Comparison of ENCODE assay signal across 11 cellular contexts in genomic region chr4:76459291-76459723, GRCh38. TPM values are rescaled to one million over a fixed set of nuclear protein-coding genes. Genes with fewer than 3 reads are reported as not detected.
DNase-seq lines count a peak whose midpoint lies in the region; ATAC-seq, FAIRE-seq and TF ChIP-seq lines count a peak whose summit lies in the region.
"Had no signal": no experiment of that assay in that cellular context is flagged by ENCODE, and none has a peak within 500 bp of the region (broad histone marks: within the 10 kb centered on the region; RNA-seq: fewer than 3 reads in every experiment).

No MANE protein-coding gene starts in this region.

- no peak overlapping the region for H3K27ac ChIP-seq in HepG2 (ENCODE audit: extremely low read length, insufficient read depth, low read length)
- no peak overlapping the region for H3K27ac ChIP-seq in right lobe of liver
- no peak overlapping the region for H3K27ac ChIP-seq in endothelial cell of umbilical vein (ENCODE audit: insufficient read depth, low read depth, low read length)

- H4K20me1 ChIP-seq in HepG2 (ENCODE audit: insufficient read depth, low read length), result no peaks in the 10 kb centered on the region
- no peaks in the 10 kb centered on the region for H4K20me1 ChIP-seq in endothelial cell of umbilical vein (replicated peaks; ENCODE audit: control insufficient read depth, extremely low read depth, insufficient read depth, low read length)

- H2AFZ ChIP-seq in HepG2 (ENCODE audit: low read length) (no peak overlapping the region), endothelial cell of umbilical vein (ENCODE audit: low read depth, low read length) (no peak overlapping the region)

- H3K36me3 ChIP-seq in HepG2 (replicated peaks in 1 of 2; ENCODE audit: control insufficient read depth in 1 of 2, insufficient read depth in 2 of 2, low read length in 2 of 2), result no peaks in the 10 kb centered on the region
- no peaks in the 10 kb centered on the region for H3K36me3 ChIP-seq in right lobe of liver
- H3K36me3 ChIP-seq in endothelial cell of umbilical vein (ENCODE audit: control insufficient read depth in 2 of 2, extremely low read depth in 1 of 2, insufficient read depth in 2 of 2, low read length in 2 of 2), result no peaks in the 10 kb centered on the region
- no peaks in the 10 kb centered on the region for H3K36me3 ChIP-seq in MG63

- DNase-seq in HepG2 (ENCODE audit: low spot score) (no peak), right lobe of liver (no peak), endothelial cell of umbilical vein (ENCODE audit: low read depth, low spot score) (peak; percentile 24), lung microvascular endothelial cell (ENCODE audit: low read depth in 2 of 2) (peak; percentile 3 to 43), MG63 (no peak), NOMO-1 (lab: John Stamatoyannopoulos, UW; ENCODE audit: unreplicated experiment in 2 of 2) (no peak)
- DNase-seq: NCI-H1930; stimulated activated CD4-positive, alpha-beta T cell treated with anti-CD3 and anti-CD28 coated beads, Interleukin-4, amount 100 ng/mL, for 24 hours; T-helper 1 cell had no signal

- TF ChIP-seq EP300 in HepG2 (IDR thresholded peaks at IDR 0.05; ENCODE audit: low read depth in 2 of 2, low read length in 2 of 2) (no peak), HepG2 (CRISPR knock-in tag; IDR thresholded peaks at IDR 0.05; ENCODE audit: borderline replicate concordance) (no peak)

- no peaks in the 10 kb centered on the region for H3K27me3 ChIP-seq in HepG2 (ENCODE audit: control insufficient read depth in 1 of 2, insufficient read depth in 2 of 2, low read length in 2 of 2)
- no peaks in the 10 kb centered on the region for H3K27me3 ChIP-seq in right lobe of liver
- H3K27me3 ChIP-seq in endothelial cell of umbilical vein (ENCODE audit: control insufficient read depth in 2 of 2, insufficient read depth in 2 of 2, low read length in 2 of 2), result peaks cover 0 to 2% of the 10 kb centered on the region in 2 experiments
- no peaks in the 10 kb centered on the region for H3K27me3 ChIP-seq in MG63

- H3K4me2 ChIP-seq in HepG2 (ENCODE audit: low read depth, low read length) (no peak overlapping the region), endothelial cell of umbilical vein (ENCODE audit: insufficient read depth, low read length) (no peak overlapping the region)

- no peak overlapping the region for H3K9ac ChIP-seq in HepG2 (ENCODE audit: insufficient read depth, low read depth, low read length)
- H3K9ac ChIP-seq in endothelial cell of umbilical vein (replicated peaks; ENCODE audit: extremely low read depth, insufficient read depth, low read length), result no peak overlapping the region

- peaks cover 17% of the 10 kb centered on the region for H3K9me3 ChIP-seq in HepG2 (ENCODE audit: low read length)
- H3K9me3 ChIP-seq in right lobe of liver, result peaks cover 0 to 6% (median 0%) of the 10 kb centered on the region in 4 donors
- H3K9me3 ChIP-seq in endothelial cell of umbilical vein (replicated peaks; ENCODE audit: control insufficient read depth, insufficient read depth, low read length), result no peaks in the 10 kb centered on the region
- no peaks in the 10 kb centered on the region for H3K9me3 ChIP-seq in MG63

- dilution Hi-C loops in endothelial cell of umbilical vein (cut with MboI; ENCODE audit: extremely low pct_ligation_motif_present, low sequenced_read_pairs), result no loop called here

- in situ Hi-C loops in HepG2 (cut with HindIII; ENCODE audit: extremely low pct_ligation_motif_present, low pct_unique_long_range_greater_than_20kb), result no loop called here

- FAIRE-seq in HepG2 (lab: Jason Lieb, UNC), result no peak
- peak; percentile 67 for FAIRE-seq in endothelial cell of umbilical vein (lab: Jason Lieb, UNC)

- no peak for TF ChIP-seq CTCF in HepG2 (CRISPR knock-in tag; IDR thresholded peaks at IDR 0.05)
- no peak for TF ChIP-seq CTCF in right lobe of liver (IDR thresholded peaks at IDR 0.05)
- no peak for TF ChIP-seq CTCF in endothelial cell of umbilical vein (IDR thresholded peaks at IDR 0.05; ENCODE audit: extremely low read depth in 1 of 2, insufficient read depth in 1 of 2, low read depth in 1 of 2, low read length in 2 of 2)

- TF ChIP-seq POLR2A in HepG2 (IDR thresholded peaks at IDR 0.05; ENCODE audit: insufficient read depth in 1 of 2, low read depth in 2 of 2, low read length in 2 of 2) (no peak), right lobe of liver (IDR thresholded peaks at IDR 0.05) (no peak), endothelial cell of umbilical vein (IDR thresholded peaks at IDR 0.05; ENCODE audit: low read depth, low read length) (no peak)

- no peaks in the 10 kb centered on the region for H3K9me1 ChIP-seq in endothelial cell of umbilical vein (replicated peaks; ENCODE audit: control insufficient read depth, extremely low read depth, insufficient read depth, low read length)

- no peak overlapping the region for H3K4me3 ChIP-seq in HepG2 (replicated peaks in 1 of 3; ENCODE audit: insufficient read depth in 1 of 3, low read depth in 2 of 3, low read length in 3 of 3)
- no peak overlapping the region for H3K4me3 ChIP-seq in right lobe of liver
- H3K4me3 ChIP-seq in endothelial cell of umbilical vein (replicated peaks in 1 of 3; ENCODE audit: insufficient read depth in 1 of 3, low read depth in 1 of 3, low read length in 3 of 3), result no peak overlapping the region
- H3K4me3 ChIP-seq in MG63, result no peak overlapping the region

- CTCF ChIA-PET in HepG2 (lab: Yijun Ruan, JAX; ENCODE audit: low intra/inter-chr PET ratio, low total read pairs) (no interaction called here), endothelial cell of umbilical vein (lab: Charles Lee) (interaction anchor here (1.3 kb wide), 1 partner anchor 46 kb away, joined by 4 read pairs; no protein-coding TSS in a partner anchor)

- no peaks in the 10 kb centered on the region for H3K4me1 ChIP-seq in HepG2 (ENCODE audit: insufficient read depth, low read length)
- peaks cover 0 to 11% (median 0%) of the 10 kb centered on the region in 4 donors for H3K4me1 ChIP-seq in right lobe of liver
- no peaks in the 10 kb centered on the region for H3K4me1 ChIP-seq in endothelial cell of umbilical vein (ENCODE audit: control insufficient read depth, extremely low read depth, insufficient read depth, low read length)

- intact Hi-C loops in HepG2 (cut with micrococcal nuclease; ENCODE audit: unreplicated experiment), result no loop called here
- intact Hi-C loops in right lobe of liver (cut with DNase I), result no loop called here
- intact Hi-C loops in endothelial cell of umbilical vein (cut with micrococcal nuclease), result no loop called here

- no peak for TF ChIP-seq RAD21 in HepG2 (CRISPR knock-in tag; IDR thresholded peaks at IDR 0.05)

- 67% methylated on average over 11 of the region's 11 CpGs for WGBS in HepG2 (ENCODE audit: low lambda C conversion rate)
- 81% methylated on average over 11 of the region's 11 CpGs for whole genome bisulfite sequencing in right lobe of liver (ENCODE audit: insufficient coverage, low coverage, low lambda C conversion rate, missing lambda C conversion rate)

- H3K79me2 ChIP-seq in HepG2 (ENCODE audit: insufficient read depth, low read length), result no peaks in the 10 kb centered on the region
- H3K79me2 ChIP-seq in endothelial cell of umbilical vein (ENCODE audit: control insufficient read depth, insufficient read depth, low read length), result no peaks in the 10 kb centered on the region

- no TSS peak for BruUV-seq in HepG2 (replicated peaks; lab: Mats Ljungman, UMichigan)
- no TSS peak for BruUV-seq in endothelial cell of umbilical vein (replicated peaks; lab: Mats Ljungman, UMichigan)

- ATAC-seq in HepG2, result no peak
- ATAC-seq in right lobe of liver, result no peak
- no peak for ATAC-seq in HG03460 (IDR thresholded peaks at IDR 0.05; ENCODE audit: unreplicated experiment)
- no peak for ATAC-seq in HG02973 (IDR thresholded peaks at IDR 0.05; ENCODE audit: unreplicated experiment)

- POLR2A ChIA-PET in HepG2 (lab: Yijun Ruan, JAX), result no interaction called here
- POLR2A ChIA-PET in endothelial cell of umbilical vein (lab: Charles Lee), result no interaction called here

RNA-seq across cellular contexts. Expression of gene SHROOM3, which starts 24.3 kb away (rescaled TPM):
- total RNA-seq in HepG2 (2016; rRNA removed; fragmentation: Illumina TruSeq; extraction: Trizol) (not detected in 2 replicates), right lobe of liver (10 to 100 TPM; 15.2 to 35.8 (median 29.9) TPM), endothelial cell of umbilical vein (6.7 and 14.9 TPM in 2 replicates), lung microvascular endothelial cell (under 0.01 TPM in 2 replicates)
- total RNA-seq in HepG2 (2016; cell fraction: cytosol; rRNA removed; fragmentation: Illumina TruSeq; extraction: Trizol; ENCODE audit: low read depth), result not detected in 2 replicates
- not detected in 2 replicates for total RNA-seq in HepG2 (2016; cell fraction: insoluble cytoplasmic fraction; rRNA removed; fragmentation: Illumina TruSeq; extraction: Trizol)
- total RNA-seq in HepG2 (2016; cell fraction: membrane; rRNA removed; fragmentation: Illumina TruSeq; extraction: Trizol), result not detected in 2 replicates
- total RNA-seq in HepG2 (2016; cell fraction: nucleus; rRNA removed; fragmentation: Illumina TruSeq; extraction: Trizol), result not detected in 2 replicates
- polyA plus RNA-seq in HepG2 (2011; rRNA removed) (0.01 TPM in 1 of 2 replicates, not detected in the other), endothelial cell of umbilical vein (2.6 and 2.7 TPM in 2 replicates)
- not detected in 2 replicates for polyA plus RNA-seq in HepG2 (2011; cell fraction: cytosol; rRNA removed)
- not detected in 2 replicates for polyA plus RNA-seq in HepG2 (2011; cell fraction: nucleus; rRNA removed)
- polyA plus RNA-seq in HepG2 (2012), result not detected in 2 replicates
- polyA plus RNA-seq in HepG2 (2016; cell fraction: cytosol; fragmentation: Illumina TruSeq; extraction: Trizol; ENCODE audit: low read depth), result not detected in 2 replicates
- polyA plus RNA-seq in HepG2 (2016; cell fraction: insoluble cytoplasmic fraction; fragmentation: Illumina TruSeq; extraction: Trizol; ENCODE audit: low read depth), result not detected in 2 replicates
- polyA plus RNA-seq in HepG2 (2016; cell fraction: membrane; fragmentation: Illumina TruSeq; extraction: Trizol; ENCODE audit: low read depth), result not detected in 2 replicates
- polyA plus RNA-seq in HepG2 (2016; cell fraction: nucleus; fragmentation: Illumina TruSeq; extraction: Trizol; ENCODE audit: insufficient read depth, low read depth), result not detected in 2 replicates
- 0.04 and 69.9 TPM in 2 replicates for polyA minus RNA-seq in HepG2 (2011; rRNA and poly(A)+ RNA removed; ENCODE audit: low replicate concordance)
- polyA minus RNA-seq in HepG2 (2011; cell fraction: cytosol; rRNA and poly(A)+ RNA removed), result 0.26 TPM in 1 of 2 replicates, not detected in the other
- under 0.01 and 0.50 TPM in 2 replicates for polyA minus RNA-seq in HepG2 (2011; cell fraction: nucleus; rRNA and poly(A)+ RNA removed)
- polyA plus RNA-seq in endothelial cell of umbilical vein (2011; cell fraction: cytosol; rRNA removed), result 2.5 and 2.7 TPM in 2 replicates
- 3.2 and 3.7 TPM in 2 replicates for polyA plus RNA-seq in endothelial cell of umbilical vein (2011; cell fraction: nucleus; rRNA removed)
- 2.4 and 3.0 TPM in 2 replicates for polyA plus RNA-seq in endothelial cell of umbilical vein (2012)
- polyA minus RNA-seq in endothelial cell of umbilical vein, result 15.1 and 24.2 TPM in 2 replicates
- polyA minus RNA-seq in endothelial cell of umbilical vein (2011; cell fraction: cytosol; rRNA and poly(A)+ RNA removed), result 24.9 TPM
- polyA minus RNA-seq in endothelial cell of umbilical vein (2011; cell fraction: nucleus; rRNA and poly(A)+ RNA removed), result 12.4 and 13.7 TPM in 2 replicates
- total RNA-seq in MG63 (2014; rRNA removed; shearing (Covaris generic); ENCODE audit: low replicate concordance), result 6.6 and 10.0 TPM in 2 replicates

RNA-seq across cellular contexts. Expression of gene CCDC158, which starts 38.4 kb away (rescaled TPM):
- not detected in 2 replicates for total RNA-seq in HepG2 (2016; rRNA removed; fragmentation: Illumina TruSeq; extraction: Trizol)
- total RNA-seq in HepG2 (2016; cell fraction: cytosol; rRNA removed; fragmentation: Illumina TruSeq; extraction: Trizol; ENCODE audit: low read depth), result not detected in 2 replicates
- not detected in 2 replicates for total RNA-seq in HepG2 (2016; cell fraction: insoluble cytoplasmic fraction; rRNA removed; fragmentation: Illumina TruSeq; extraction: Trizol)
- not detected in 2 replicates for total RNA-seq in HepG2 (2016; cell fraction: membrane; rRNA removed; fragmentation: Illumina TruSeq; extraction: Trizol)
- total RNA-seq in HepG2 (2016; cell fraction: nucleus; rRNA removed; fragmentation: Illumina TruSeq; extraction: Trizol), result not detected in 2 replicates
- not detected in 2 replicates for polyA plus RNA-seq in HepG2 (2011; rRNA removed)
- not detected in 2 replicates for polyA plus RNA-seq in HepG2 (2011; cell fraction: cytosol; rRNA removed)
- polyA plus RNA-seq in HepG2 (2011; cell fraction: nucleus; rRNA removed), result not detected in 2 replicates
- polyA plus RNA-seq in HepG2 (2012), result not detected in 2 replicates
- not detected in 2 replicates for polyA plus RNA-seq in HepG2 (2016; cell fraction: cytosol; fragmentation: Illumina TruSeq; extraction: Trizol; ENCODE audit: low read depth)
- not detected in 2 replicates for polyA plus RNA-seq in HepG2 (2016; cell fraction: insoluble cytoplasmic fraction; fragmentation: Illumina TruSeq; extraction: Trizol; ENCODE audit: low read depth)
- not detected in 2 replicates for polyA plus RNA-seq in HepG2 (2016; cell fraction: membrane; fragmentation: Illumina TruSeq; extraction: Trizol; ENCODE audit: low read depth)
- not detected in 2 replicates for polyA plus RNA-seq in HepG2 (2016; cell fraction: nucleus; fragmentation: Illumina TruSeq; extraction: Trizol; ENCODE audit: insufficient read depth, low read depth)
- polyA minus RNA-seq in HepG2 (2011; rRNA and poly(A)+ RNA removed; ENCODE audit: low replicate concordance), result 0.07 TPM in 1 of 2 replicates, not detected in the other
- not detected in 2 replicates for polyA minus RNA-seq in HepG2 (2011; cell fraction: cytosol; rRNA and poly(A)+ RNA removed)
- polyA minus RNA-seq in HepG2 (2011; cell fraction: nucleus; rRNA and poly(A)+ RNA removed), result not detected in 2 replicates
- 1 to 10 TPM in 4 of 6 experiments, under 1 TPM in 2; 0.51 to 2.9 (median 1.3) TPM for total RNA-seq in right lobe of liver
- total RNA-seq in endothelial cell of umbilical vein, result not detected in 2 replicates
- not detected in 2 replicates for polyA plus RNA-seq in endothelial cell of umbilical vein
- polyA plus RNA-seq in endothelial cell of umbilical vein (2011; cell fraction: cytosol; rRNA removed), result not detected in 2 replicates
- not detected in 2 replicates for polyA plus RNA-seq in endothelial cell of umbilical vein (2011; cell fraction: nucleus; rRNA removed)
- polyA plus RNA-seq in endothelial cell of umbilical vein (2012), result not detected in 2 replicates
- not detected in 2 replicates for polyA minus RNA-seq in endothelial cell of umbilical vein
- not detected for polyA minus RNA-seq in endothelial cell of umbilical vein (2011; cell fraction: cytosol; rRNA and poly(A)+ RNA removed)
- polyA minus RNA-seq in endothelial cell of umbilical vein (2011; cell fraction: nucleus; rRNA and poly(A)+ RNA removed), result not detected in 2 replicates
- not detected in 2 replicates for total RNA-seq in lung microvascular endothelial cell
- not detected in 2 replicates for total RNA-seq in MG63 (2014; rRNA removed; shearing (Covaris generic); ENCODE audit: low replicate concordance)

Comparison
In these comparisons a context has a peak if more than half of its experiments do, and no peak if none do; other contexts are left out.
1. DNase-seq: peak in endothelial cell of umbilical vein (single experiment) and lung microvascular endothelial cell (2 of 2); none in HepG2 (single experiment), right lobe of liver (0 of 3), MG63 (single experiment) and NOMO-1 (0 of 2).